Comparison of ENCODE assay signal across 25 cellular contexts in genomic region chr2:159013103-159013502, GRCh38. TPM values are rescaled to one million over a fixed set of nuclear protein-coding genes. Genes with fewer than 3 reads are reported as not detected.
DNase-seq lines count a peak whose midpoint lies in the region; ATAC-seq and TF ChIP-seq lines count a peak whose summit lies in the region.
"Had no signal": no experiment of that assay in that cellular context is flagged by ENCODE, and none has a peak within 500 bp of the region (broad histone marks: within the 10 kb centered on the region; RNA-seq: fewer than 3 reads in every experiment).

No MANE protein-coding gene starts in this region.

- peaks cover 44% of the 10 kb centered on the region for H3K4me1 Mint-ChIP-seq in nephron
- H3K4me1 Mint-ChIP-seq: CD14-positive monocyte; CD8-positive, alpha-beta memory T cell had no signal

- H3K4me3 ChIP-seq in heart left ventricle, result no peak overlapping the region
- H3K4me3 ChIP-seq: PC-9 had no signal

- no peaks in the 10 kb centered on the region for H3K27me3 ChIP-seq in heart left ventricle
- H3K27me3 ChIP-seq: BE2C had no signal

- peaks cover 0 to 23% (median 10%) of the 10 kb centered on the region in 12 donors for H3K9me3 ChIP-seq in heart left ventricle
- H3K9me3 ChIP-seq: BE2C had no signal

- no peak for TF ChIP-seq CTCF in heart left ventricle (IDR thresholded peaks at IDR 0.05)
- TF ChIP-seq CTCF in nephron (IDR thresholded peaks at IDR 0.05; ENCODE audit: unreplicated experiment in 3 of 3), result no peak

- intact Hi-C loops in Right ventricle myocardium inferior (cut with DNase I) (no loop called here), cardiac septum (cut with DNase I) (no loop called here), heart left ventricle (cut with DNase I) (loop anchor here in 2 of 10 donors (5.0 kb wide), 2 partner anchors 41 to 46 kb away; partner anchors contain the start of gene TANC1 (in 1 of the 2))

- no peak for TF ChIP-seq POLR2A in heart left ventricle (IDR thresholded peaks at IDR 0.05)

- peak overlapping the region in 2 of 3 experiments; percentile 45 to 60 for H3K27ac Mint-ChIP-seq in nephron
- H3K27ac Mint-ChIP-seq: CD8-positive, alpha-beta memory T cell had no signal

- peaks cover 2 to 49% (median 31%) of the 10 kb centered on the region in 12 donors for H3K4me1 ChIP-seq in heart left ventricle
- H3K4me1 ChIP-seq: BE2C had no signal

- 26 to 43% (median 31%) methylated on average over 3 of the region's 3 CpGs for WGBS in heart left ventricle, 4 donors

- H3K27me3 Mint-ChIP-seq in nephron (ENCODE audit: low read depth), result no peaks in the 10 kb centered on the region

- peak overlapping the region in 2 of 12 donors; percentile 35 to 65 for H3K27ac ChIP-seq in heart left ventricle
- H3K27ac ChIP-seq: 22Rv1, PC-9 had no signal

- DNase-seq in Right ventricle myocardium inferior (ENCODE audit: missing footprints) (no peak), cardiac septum (ENCODE audit: low spot score) (no peak), heart left ventricle (no peak), DMS153 treated with DMSO at 0.1 percent for 48 hours (lab: John Stamatoyannopoulos, UW; ENCODE audit: unreplicated experiment) (no peak)
- no peak for DNase-seq in activated naive CD4-positive, alpha-beta T cell treated with Interleukin-2 at 50 U/mL for 16 hours
- no peak for DNase-seq in activated T-cell treated with anti-CD3 and anti-CD28 coated beads, Interleukin-2, amount 50 U/mL, for 48 hours
- DNase-seq: BE2C; CD8-positive, alpha-beta memory T cell; DMS 273 treated with DMSO at 0.1 percent for 48 hours; DMS79 treated with DMSO at 0.1 percent for 48 hours; GF-D8; IMR-90; KG1; MM.1S; NCI-H1694; NCI-H2081; NCI-H524 treated with DMSO at 0.1 percent for 48 hours; NCI-H774; PC-9; SHP77 had no signal

- peaks cover 0 to 21% (median 0%) of the 10 kb centered on the region in 9 donors for H3K36me3 ChIP-seq in heart left ventricle
- H3K36me3 ChIP-seq: BE2C had no signal

- H3K9me3 Mint-ChIP-seq in nephron, result peaks cover 37% of the 10 kb centered on the region

- H3K4me3 Mint-ChIP-seq in nephron, result no peak overlapping the region
- H3K4me3 Mint-ChIP-seq: CD14-positive monocyte; CD8-positive, alpha-beta memory T cell had no signal

- peak; percentile 18 for ATAC-seq in Right ventricle myocardium inferior
- peak; percentile 45 to 64 (median 56) for ATAC-seq in heart left ventricle
- ATAC-seq in HG02938 (IDR thresholded peaks at IDR 0.05; ENCODE audit: unreplicated experiment), result no peak
- ATAC-seq: HCT116 had no signal

- peaks cover 79% of the 10 kb centered on the region for H3K36me3 Mint-ChIP-seq in nephron (ENCODE audit: low read depth)

RNA-seq across cellular contexts. Expression of gene TANC1, which starts 44.7 kb away (rescaled TPM):
- 62.4 TPM for total RNA-seq in Right ventricle myocardium inferior
- total RNA-seq in cardiac septum, result 55.6 TPM
- 10 to 100 TPM; 41.2 to 91.1 (median 74.0) TPM for total RNA-seq in heart left ventricle
- polyA plus RNA-seq in heart left ventricle, result 10 to 100 TPM; 26.6 to 43.8 TPM
- polyA plus RNA-seq: CD14-positive monocyte had no signal
